ENCODE assay signal across 13 cellular contexts in the genomic region with DNA sequence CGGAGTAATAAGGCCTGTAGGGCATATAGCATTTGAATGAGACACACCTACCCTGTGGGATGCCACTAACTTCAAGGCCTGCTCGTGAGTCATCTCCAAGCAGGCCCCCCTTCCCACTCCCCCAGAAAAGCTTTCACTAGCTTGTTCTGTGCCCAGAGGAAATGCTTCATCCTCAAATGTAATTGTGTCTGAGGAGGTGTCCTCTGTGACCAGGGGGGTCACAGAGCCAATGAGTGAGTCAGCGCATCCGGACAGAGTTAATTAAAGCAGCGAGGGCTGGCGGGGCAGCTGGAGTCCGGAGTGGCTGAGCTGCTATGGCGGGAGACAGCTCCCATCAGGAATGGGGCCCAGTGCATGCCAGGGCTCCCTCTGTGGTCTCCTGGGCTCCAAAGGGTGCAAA. TPM values are rescaled to one million over a fixed set of nuclear protein-coding genes. Genes with fewer than 3 reads are reported as not detected.
A peak's percentile ranks its signal among the peaks of the same experiment; 100 is the strongest.
DNase-seq lines count a peak whose midpoint lies in the region; ATAC-seq and TF ChIP-seq lines count a peak whose summit lies in the region.
"Had no signal": no experiment of that assay in that cellular context is flagged by ENCODE, and none has a peak within 500 bp of the region (broad histone marks: within the 10 kb centered on the region; RNA-seq: fewer than 3 reads in every experiment).

No MANE protein-coding gene starts in this region.

- H3K36me3 ChIP-seq in OCI-LY7 (ENCODE audit: insufficient read depth, low read length): no peaks in the 10 kb centered on the region
- H3K36me3 ChIP-seq: tibial artery had no signal

- H3K4me3 Mint-ChIP-seq in brain: peak overlapping the region in 1 of 5 experiments; percentile 21
- no peak overlapping the region for H3K4me3 Mint-ChIP-seq in activated CD8-positive, alpha-beta memory T cell treated with anti-CD3 and anti-CD28 coated beads, Interleukin-2, amount 10 ng/mL, durations not matched to agents 7 days and 5 days

- H3K27ac ChIP-seq in OCI-LY7 (ENCODE audit: low read depth, low read length, poor library complexity, severe bottlenecking): no peak overlapping the region
- H3K27ac ChIP-seq: HL-60, tibial artery had no signal

- no peak for TF ChIP-seq CTCF in AG04449 (IDR thresholded peaks at IDR 0.05; ENCODE audit: insufficient read depth, low read length, missing control alignments)
- TF ChIP-seq CTCF in brain (conservative IDR thresholded peaks at IDR 0.05): no peak
- TF ChIP-seq CTCF in OCI-LY7 (conservative IDR thresholded peaks at IDR 0.05; ENCODE audit: low read length): no peak

- no peaks in the 10 kb centered on the region for H4K20me1 ChIP-seq in OCI-LY7 (ENCODE audit: insufficient read depth, low read length)

- H3K36me3 Mint-ChIP-seq in brain: no peaks in the 10 kb centered on the region
- H3K36me3 Mint-ChIP-seq in activated CD8-positive, alpha-beta memory T cell treated with anti-CD3 and anti-CD28 coated beads, Interleukin-2, amount 10 ng/mL, durations not matched to agents 7 days and 5 days: no peaks in the 10 kb centered on the region

- H3K4me1 ChIP-seq in OCI-LY7 (ENCODE audit: insufficient read depth, low read length, poor library complexity, severe bottlenecking): no peaks in the 10 kb centered on the region

- no peaks in the 10 kb centered on the region for H3K9me3 ChIP-seq in OCI-LY7 (ENCODE audit: low read length)
- H3K9me3 ChIP-seq: tibial artery had no signal

- DNase-seq in AG04449 (ENCODE audit: low read depth, low spot score) (peak; percentile 12), LoVo (ENCODE audit: low spot score) (peak; percentile 19), iris pigment epithelial cell (ENCODE audit: low read depth) (peak; percentile 51), OCI-LY7 (ENCODE audit: low spot score) (no peak), cerebellar nuclear complex (lab: John Stamatoyannopoulos, UW) (no peak)
- DNase-seq in activated CD8-positive, alpha-beta memory T cell treated with anti-CD3 and anti-CD28 coated beads, Interleukin-2, amount 10 ng/mL, durations not matched to agents 7 days and 5 days: no peak
- DNase-seq: ACHN, amygdala, kidney had no signal

- POLR2A ChIA-PET in AG04449 (lab: Yijun Ruan, JAX): no interaction called here
- POLR2A ChIA-PET in OCI-LY7 (lab: Charles Lee): no interaction called here

- no TSS peak for BruUV-seq in OCI-LY7 (replicated peaks; lab: Mats Ljungman, UMichigan)

- H3K9me2 ChIP-seq in OCI-LY7 (ENCODE audit: insufficient read depth, low read length): no peaks in the 10 kb centered on the region

- H3K4me2 ChIP-seq in OCI-LY7 (ENCODE audit: low read length): no peak overlapping the region

- H3K79me2 ChIP-seq in OCI-LY7 (ENCODE audit: insufficient read depth, low read depth, low read length): no peaks in the 10 kb centered on the region

- H3K9me3 Mint-ChIP-seq in brain: peaks cover 0 to 7% (median 0%) of the 10 kb centered on the region in 5 experiments
- H3K9me3 Mint-ChIP-seq in activated CD8-positive, alpha-beta memory T cell treated with anti-CD3 and anti-CD28 coated beads, Interleukin-2, amount 10 ng/mL, durations not matched to agents 7 days and 5 days (ENCODE audit: low read depth): no peaks in the 10 kb centered on the region

- no peak for ATAC-seq in activated CD8-positive, alpha-beta memory T cell treated with anti-CD3 and anti-CD28 coated beads, Interleukin-2, amount 10 ng/mL, durations not matched to agents 7 days and 5 days
- ATAC-seq in GM21737 (IDR thresholded peaks at IDR 0.05; ENCODE audit: unreplicated experiment): no peak

- H3K27ac Mint-ChIP-seq in brain: peak overlapping the region in 3 of 5 experiments; percentile 15 to 63 (median 48)
- H3K27ac Mint-ChIP-seq in activated CD8-positive, alpha-beta memory T cell treated with anti-CD3 and anti-CD28 coated beads, Interleukin-2, amount 10 ng/mL, durations not matched to agents 7 days and 5 days: no peak overlapping the region

- intact Hi-C loops in OCI-LY7 (cut with micrococcal nuclease; ENCODE audit: unreplicated experiment): no loop called here

- CTCF ChIA-PET in AG04449 (lab: Yijun Ruan, JAX): interaction anchor here (0.8 to 6.4 kb wide), 3 partner anchors 39 to 639 kb away, joined by 3 to 198 read pairs (median 76); no protein-coding TSS in a partner anchor
- CTCF ChIA-PET in OCI-LY7 (lab: Charles Lee; ENCODE audit: unreplicated experiment): no interaction called here
- CTCF ChIA-PET in activated CD8-positive, alpha-beta memory T cell treated with anti-CD3 and anti-CD28 coated beads, Interleukin-2, amount 10 ng/mL, durations not matched to agents 7 days and 5 days (lab: Charles Lee): interaction anchor here (1.8 kb wide), 1 partner anchor 298 kb away, joined by 5 read pairs; no protein-coding TSS in a partner anchor

- H3K4me3 ChIP-seq in AG04449 (ENCODE audit: low read depth, low read length) (no peak overlapping the region), OCI-LY7 (ENCODE audit: low read depth, low read length, poor library complexity, severe bottlenecking) (no peak overlapping the region)
- H3K4me3 ChIP-seq: tibial artery had no signal

- peaks cover 32% of the 10 kb centered on the region for H3K4me1 Mint-ChIP-seq in brain
- peaks cover 4% of the 10 kb centered on the region for H3K4me1 Mint-ChIP-seq in activated CD8-positive, alpha-beta memory T cell treated with anti-CD3 and anti-CD28 coated beads, Interleukin-2, amount 10 ng/mL, durations not matched to agents 7 days and 5 days

- no peak overlapping the region for H2AFZ ChIP-seq in OCI-LY7 (ENCODE audit: low read length)

- H3K27me3 Mint-ChIP-seq in brain: peaks cover 2% of the 10 kb centered on the region
- peaks cover 22% of the 10 kb centered on the region for H3K27me3 Mint-ChIP-seq in activated CD8-positive, alpha-beta memory T cell treated with anti-CD3 and anti-CD28 coated beads, Interleukin-2, amount 10 ng/mL, durations not matched to agents 7 days and 5 days

RNA-seq across cellular contexts. Expression of a gene that starts 27.0 kb away (rescaled TPM):
- polyA plus RNA-seq in brain (ENCODE audit: insufficient read depth, low read depth, low replicate concordance): 0.29 TPM
- 0.47 TPM in 1 of 2 replicates, not detected in the other for total RNA-seq in OCI-LY7 (2014; rRNA removed; shearing (Covaris generic))
- not detected in 2 replicates for total RNA-seq in OCI-LY7 (2022)
- total RNA-seq in activated CD8-positive, alpha-beta memory T cell treated with anti-CD3 and anti-CD28 coated beads, Interleukin-2, amount 10 ng/mL, durations not matched to agents 7 days and 5 days: not detected

Comparison
In these comparisons a context has a peak if more than half of its experiments do, and no peak if none do; other contexts are left out.
1. DNase-seq: peak in AG04449 (single experiment), LoVo (single experiment) and iris pigment epithelial cell (single experiment); none in OCI-LY7 (single experiment), activated CD8-positive, alpha-beta memory T cell treated with anti-CD3 and anti-CD28 coated beads, Interleukin-2, amount 10 ng/mL, durations not matched to agents 7 days and 5 days (single experiment) and cerebellar nuclear complex (0 of 2).